ENCODE assay signal across 17 cellular contexts in genomic region chr2:84912984-84913383, GRCh38. TPM values are rescaled to one million over a fixed set of nuclear protein-coding genes. Genes with fewer than 3 reads are reported as not detected.
"Had no signal": no experiment of that assay in that cellular context is flagged by ENCODE, and none has a peak within 500 bp of the region (broad histone marks: within the 10 kb centered on the region; RNA-seq: fewer than 3 reads in every experiment).

No MANE protein-coding gene starts in this region.

- DNase-seq: effector memory CD8-positive, alpha-beta T cell; foreskin melanocyte; heart left ventricle; hippocampal formation; kidney glomerular epithelial cell; mammary epithelial cell; naive thymus-derived CD8-positive, alpha-beta T cell; stimulated activated CD4-positive, alpha-beta T cell treated with anti-CD3 and anti-CD28 coated beads, Interleukin-4, amount 100 ng/mL, for 1 hour; stimulated activated naive CD8-positive, alpha-beta T cell treated with anti-CD3 and anti-CD28 coated beads, Interleukin-15, amount 100 ng/mL, for 72 hours; testis; upper lobe of right lung had no signal

- H3K9me3 ChIP-seq: neutrophil, testis, tibial nerve, upper lobe of right lung, vagina had no signal

- H3K27me3 ChIP-seq: heart left ventricle, neutrophil, testis, tibial nerve, upper lobe of right lung, vagina had no signal

- H3K4me1 ChIP-seq: testis, tibial nerve, upper lobe of right lung had no signal

- H3K4me3 ChIP-seq: heart left ventricle, smooth muscle cell, testis, tibial nerve, upper lobe of right lung, vagina had no signal

- ATAC-seq: effector memory CD8-positive, alpha-beta T cell; heart left ventricle; left lobe of liver; naive thymus-derived CD8-positive, alpha-beta T cell; stimulated activated memory B cell treated with anti-CD40 and anti-IgM and Interleukin-4, amounts not matched to agents 10 μg/mL and 1 μg/mL and 100 μg/mL, for 72 hours; stimulated activated naive CD8-positive, alpha-beta T cell treated with anti-CD3 and anti-CD28 coated beads, Interleukin-15, amount 100 ng/mL, for 72 hours; upper lobe of right lung had no signal

- H3K36me3 ChIP-seq: heart left ventricle, neutrophil, upper lobe of right lung, vagina had no signal

- H3K27ac ChIP-seq: heart left ventricle, neutrophil, testis, tibial nerve, upper lobe of right lung, vagina had no signal

RNA-seq across cellular contexts. Expression of gene TRABD2A, which starts 32.1 kb away (rescaled TPM):
- total RNA-seq: smooth muscle cell had no signal
